ENCODE assay signal across 1 cellular context in the genomic region with DNA sequence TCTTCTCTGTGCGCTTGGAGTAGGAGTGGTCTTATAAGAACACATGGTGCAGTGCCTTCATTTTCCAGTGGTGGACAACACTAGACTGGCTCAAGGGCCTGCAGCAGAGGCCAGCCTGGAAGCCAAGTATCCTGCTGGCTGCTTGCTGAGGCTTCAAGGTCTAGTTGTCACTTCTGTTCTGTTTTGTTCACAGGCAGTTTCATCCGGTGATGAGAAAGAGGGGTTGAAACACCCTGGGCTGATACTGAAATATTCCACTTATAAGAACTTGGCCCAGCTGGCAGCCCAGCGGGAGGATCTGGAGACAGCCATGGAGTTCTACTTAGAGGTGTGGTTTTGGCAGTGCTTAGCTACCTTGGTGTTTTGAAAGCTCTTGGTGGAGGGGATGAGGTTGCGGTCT.
TF ChIP-seq lines count a peak whose summit lies in the region.

No MANE protein-coding gene starts in this region.

TF ChIP-seq in GM23338, 12 proteins besides CTCF, POLR2A, EP300 and RAD21 (continued from another document):
- TF ChIP-seq, protein P1, sequence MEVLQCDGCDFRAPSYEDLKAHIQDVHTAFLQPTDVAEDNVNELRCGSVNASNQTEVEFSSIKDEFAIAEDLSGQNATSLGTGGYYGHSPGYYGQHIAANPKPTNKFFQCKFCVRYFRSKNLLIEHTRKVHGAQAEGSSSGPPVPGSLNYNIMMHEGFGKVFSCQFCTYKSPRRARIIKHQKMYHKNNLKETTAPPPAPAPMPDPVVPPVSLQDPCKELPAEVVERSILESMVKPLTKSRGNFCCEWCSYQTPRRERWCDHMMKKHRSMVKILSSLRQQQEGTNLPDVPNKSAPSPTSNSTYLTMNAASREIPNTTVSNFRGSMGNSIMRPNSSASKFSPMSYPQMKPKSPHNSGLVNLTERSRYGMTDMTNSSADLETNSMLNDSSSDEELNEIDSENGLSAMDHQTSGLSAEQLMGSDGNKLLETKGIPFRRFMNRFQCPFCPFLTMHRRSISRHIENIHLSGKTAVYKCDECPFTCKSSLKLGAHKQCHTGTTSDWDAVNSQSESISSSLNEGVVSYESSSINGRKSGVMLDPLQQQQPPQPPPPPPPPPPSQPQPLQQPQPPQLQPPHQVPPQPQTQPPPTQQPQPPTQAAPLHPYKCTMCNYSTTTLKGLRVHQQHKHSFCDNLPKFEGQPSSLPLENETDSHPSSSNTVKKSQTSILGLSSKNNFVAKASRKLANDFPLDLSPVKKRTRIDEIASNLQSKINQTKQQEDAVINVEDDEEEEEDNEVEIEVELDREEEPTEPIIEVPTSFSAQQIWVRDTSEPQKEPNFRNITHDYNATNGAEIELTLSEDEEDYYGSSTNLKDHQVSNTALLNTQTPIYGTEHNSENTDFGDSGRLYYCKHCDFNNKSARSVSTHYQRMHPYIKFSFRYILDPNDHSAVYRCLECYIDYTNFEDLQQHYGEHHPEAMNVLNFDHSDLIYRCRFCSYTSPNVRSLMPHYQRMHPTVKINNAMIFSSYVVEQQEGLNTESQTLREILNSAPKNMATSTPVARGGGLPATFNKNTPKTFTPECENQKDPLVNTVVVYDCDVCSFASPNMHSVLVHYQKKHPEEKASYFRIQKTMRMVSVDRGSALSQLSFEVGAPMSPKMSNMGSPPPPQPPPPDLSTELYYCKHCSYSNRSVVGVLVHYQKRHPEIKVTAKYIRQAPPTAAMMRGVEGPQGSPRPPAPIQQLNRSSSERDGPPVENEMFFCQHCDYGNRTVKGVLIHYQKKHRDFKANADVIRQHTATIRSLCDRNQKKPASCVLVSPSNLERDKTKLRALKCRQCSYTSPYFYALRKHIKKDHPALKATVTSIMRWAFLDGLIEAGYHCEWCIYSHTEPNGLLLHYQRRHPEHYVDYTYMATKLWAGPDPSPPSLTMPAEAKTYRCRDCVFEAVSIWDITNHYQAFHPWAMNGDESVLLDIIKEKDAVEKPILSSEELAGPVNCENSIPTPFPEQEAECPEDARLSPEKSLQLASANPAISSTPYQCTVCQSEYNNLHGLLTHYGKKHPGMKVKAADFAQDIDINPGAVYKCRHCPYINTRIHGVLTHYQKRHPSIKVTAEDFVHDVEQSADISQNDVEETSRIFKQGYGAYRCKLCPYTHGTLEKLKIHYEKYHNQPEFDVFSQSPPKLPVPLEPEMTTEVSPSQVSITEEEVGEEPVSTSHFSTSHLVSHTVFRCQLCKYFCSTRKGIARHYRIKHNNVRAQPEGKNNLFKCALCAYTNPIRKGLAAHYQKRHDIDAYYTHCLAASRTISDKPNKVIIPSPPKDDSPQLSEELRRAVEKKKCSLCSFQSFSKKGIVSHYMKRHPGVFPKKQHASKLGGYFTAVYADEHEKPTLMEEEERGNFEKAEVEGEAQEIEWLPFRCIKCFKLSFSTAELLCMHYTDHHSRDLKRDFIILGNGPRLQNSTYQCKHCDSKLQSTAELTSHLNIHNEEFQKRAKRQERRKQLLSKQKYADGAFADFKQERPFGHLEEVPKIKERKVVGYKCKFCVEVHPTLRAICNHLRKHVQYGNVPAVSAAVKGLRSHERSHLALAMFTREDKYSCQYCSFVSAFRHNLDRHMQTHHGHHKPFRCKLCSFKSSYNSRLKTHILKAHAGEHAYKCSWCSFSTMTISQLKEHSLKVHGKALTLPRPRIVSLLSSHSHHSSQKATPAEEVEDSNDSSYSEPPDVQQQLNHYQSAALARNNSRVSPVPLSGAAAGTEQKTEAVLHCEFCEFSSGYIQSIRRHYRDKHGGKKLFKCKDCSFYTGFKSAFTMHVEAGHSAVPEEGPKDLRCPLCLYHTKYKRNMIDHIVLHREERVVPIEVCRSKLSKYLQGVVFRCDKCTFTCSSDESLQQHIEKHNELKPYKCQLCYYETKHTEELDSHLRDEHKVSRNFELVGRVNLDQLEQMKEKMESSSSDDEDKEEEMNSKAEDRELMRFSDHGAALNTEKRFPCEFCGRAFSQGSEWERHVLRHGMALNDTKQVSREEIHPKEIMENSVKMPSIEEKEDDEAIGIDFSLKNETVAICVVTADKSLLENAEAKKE (CRISPR knock-in tag; IDR thresholded peaks at IDR 0.05) = no peak
- TF ChIP-seq POLR2AphosphoS5 (IDR thresholded peaks at IDR 0.05; ENCODE audit: low read depth) (no peak), CREB1 (CRISPR knock-in tag; IDR thresholded peaks at IDR 0.05; ENCODE audit: low read depth) (no peak), NANOG (IDR thresholded peaks at IDR 0.05; ENCODE audit: borderline replicate concordance) (no peak), ZNF114 (CRISPR knock-in tag; IDR thresholded peaks at IDR 0.05) (no peak), EZH2phosphoT487 (IDR thresholded peaks at IDR 0.05; ENCODE audit: unreplicated experiment) (no peak)
- TF ChIP-seq, protein P2, sequence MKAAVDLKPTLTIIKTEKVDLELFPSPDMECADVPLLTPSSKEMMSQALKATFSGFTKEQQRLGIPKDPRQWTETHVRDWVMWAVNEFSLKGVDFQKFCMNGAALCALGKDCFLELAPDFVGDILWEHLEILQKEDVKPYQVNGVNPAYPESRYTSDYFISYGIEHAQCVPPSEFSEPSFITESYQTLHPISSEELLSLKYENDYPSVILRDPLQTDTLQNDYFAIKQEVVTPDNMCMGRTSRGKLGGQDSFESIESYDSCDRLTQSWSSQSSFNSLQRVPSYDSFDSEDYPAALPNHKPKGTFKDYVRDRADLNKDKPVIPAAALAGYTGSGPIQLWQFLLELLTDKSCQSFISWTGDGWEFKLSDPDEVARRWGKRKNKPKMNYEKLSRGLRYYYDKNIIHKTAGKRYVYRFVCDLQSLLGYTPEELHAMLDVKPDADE (IDR thresholded peaks at IDR 0.05) = no peak
- TF ChIP-seq, protein P3, sequence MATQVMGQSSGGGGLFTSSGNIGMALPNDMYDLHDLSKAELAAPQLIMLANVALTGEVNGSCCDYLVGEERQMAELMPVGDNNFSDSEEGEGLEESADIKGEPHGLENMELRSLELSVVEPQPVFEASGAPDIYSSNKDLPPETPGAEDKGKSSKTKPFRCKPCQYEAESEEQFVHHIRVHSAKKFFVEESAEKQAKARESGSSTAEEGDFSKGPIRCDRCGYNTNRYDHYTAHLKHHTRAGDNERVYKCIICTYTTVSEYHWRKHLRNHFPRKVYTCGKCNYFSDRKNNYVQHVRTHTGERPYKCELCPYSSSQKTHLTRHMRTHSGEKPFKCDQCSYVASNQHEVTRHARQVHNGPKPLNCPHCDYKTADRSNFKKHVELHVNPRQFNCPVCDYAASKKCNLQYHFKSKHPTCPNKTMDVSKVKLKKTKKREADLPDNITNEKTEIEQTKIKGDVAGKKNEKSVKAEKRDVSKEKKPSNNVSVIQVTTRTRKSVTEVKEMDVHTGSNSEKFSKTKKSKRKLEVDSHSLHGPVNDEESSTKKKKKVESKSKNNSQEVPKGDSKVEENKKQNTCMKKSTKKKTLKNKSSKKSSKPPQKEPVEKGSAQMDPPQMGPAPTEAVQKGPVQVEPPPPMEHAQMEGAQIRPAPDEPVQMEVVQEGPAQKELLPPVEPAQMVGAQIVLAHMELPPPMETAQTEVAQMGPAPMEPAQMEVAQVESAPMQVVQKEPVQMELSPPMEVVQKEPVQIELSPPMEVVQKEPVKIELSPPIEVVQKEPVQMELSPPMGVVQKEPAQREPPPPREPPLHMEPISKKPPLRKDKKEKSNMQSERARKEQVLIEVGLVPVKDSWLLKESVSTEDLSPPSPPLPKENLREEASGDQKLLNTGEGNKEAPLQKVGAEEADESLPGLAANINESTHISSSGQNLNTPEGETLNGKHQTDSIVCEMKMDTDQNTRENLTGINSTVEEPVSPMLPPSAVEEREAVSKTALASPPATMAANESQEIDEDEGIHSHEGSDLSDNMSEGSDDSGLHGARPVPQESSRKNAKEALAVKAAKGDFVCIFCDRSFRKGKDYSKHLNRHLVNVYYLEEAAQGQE (IDR thresholded peaks at IDR 0.05; ENCODE audit: unreplicated experiment) = no peak
